11 cellular contexts compared by ENCODE assay signal in genomic region chr12:120598674-120599463, GRCh38. TPM values are rescaled to one million over a fixed set of nuclear protein-coding genes. Genes with fewer than 3 reads are reported as not detected.
DNase-seq lines count a peak whose midpoint lies in the region; ATAC-seq and TF ChIP-seq lines count a peak whose summit lies in the region.
"Had no signal": no experiment of that assay in that cellular context is flagged by ENCODE, and none has a peak within 500 bp of the region (broad histone marks: within the 10 kb centered on the region; RNA-seq: fewer than 3 reads in every experiment).

No MANE protein-coding gene starts in this region.

- H3K27ac ChIP-seq in SJSA1 (no peak overlapping the region), testis (no peak overlapping the region)
- H3K27ac ChIP-seq in CD4-positive, alpha-beta T cell (ENCODE audit: low read depth, low read length) = no peak overlapping the region

- H3K4me1 ChIP-seq in SJSA1 (replicated peaks) = peaks cover 7% of the 10 kb centered on the region
- peaks cover 4% of the 10 kb centered on the region for H3K4me1 ChIP-seq in testis

- TF ChIP-seq CTCF in activated CD8-positive, alpha-beta T cell treated with anti-CD3 and anti-CD28 coated beads for 36 hours (IDR thresholded peaks at IDR 0.05) = no peak
- no peak for TF ChIP-seq CTCF in testis (IDR thresholded peaks at IDR 0.05)
- no peak for TF ChIP-seq CTCF in CD4-positive, alpha-beta T cell (IDR thresholded peaks at IDR 0.05)

- CTCF ChIA-PET in activated CD8-positive, alpha-beta T cell treated with anti-CD3 and anti-CD28 coated beads for 36 hours (lab: Charles Lee) = interaction anchor here (0.6 to 1.4 kb wide), 4 partner anchors 15 to 51 kb away, joined by 3 to 4 read pairs (median 4); no protein-coding TSS in a partner anchor
- CTCF ChIA-PET in activated CD8-positive, alpha-beta T cell treated with anti-CD3 and anti-CD28 coated beads, Interleukin-2, amount 10 ng/mL, durations not matched to agents 7 days and 5 days (lab: Charles Lee) = interaction anchor here (1.4 kb wide), 1 partner anchor 16 kb away, joined by 3 read pairs; no protein-coding TSS in a partner anchor
- CTCF ChIA-PET in activated CD8-positive, alpha-beta memory T cell treated with anti-CD3 and anti-CD28 coated beads, Interleukin-2, amount 10 ng/mL, durations not matched to agents 7 days and 5 days (lab: Charles Lee) = interaction anchor here (0.7 to 1.7 kb wide), 2 partner anchors 48 to 51 kb away, joined by 3 read pairs; no protein-coding TSS in a partner anchor
- CTCF ChIA-PET in CD4-positive, alpha-beta T cell (lab: Charles Lee) = interaction anchor here (0.6 kb wide), 1 partner anchor 1579 kb away, joined by 3 read pairs; no protein-coding TSS in a partner anchor

- H3K36me3 ChIP-seq in SJSA1 (no peaks in the 10 kb centered on the region), testis (ENCODE audit: low read depth, missing control alignments) (no peaks in the 10 kb centered on the region)

- H3K9me3 ChIP-seq in SJSA1 (replicated peaks) (no peaks in the 10 kb centered on the region), testis (no peaks in the 10 kb centered on the region)
- H3K9me3 ChIP-seq in CD4-positive, alpha-beta T cell (ENCODE audit: control insufficient read depth, low read length) = no peaks in the 10 kb centered on the region

- POLR2A ChIA-PET in activated CD8-positive, alpha-beta T cell treated with anti-CD3 and anti-CD28 coated beads for 36 hours (lab: Charles Lee) = no interaction called here
- POLR2A ChIA-PET in activated CD8-positive, alpha-beta T cell treated with anti-CD3 and anti-CD28 coated beads, Interleukin-2, amount 10 ng/mL, durations not matched to agents 7 days and 5 days (lab: Charles Lee) = no interaction called here
- POLR2A ChIA-PET in CD4-positive, alpha-beta T cell (lab: Charles Lee) = no interaction called here

- DNase-seq in activated CD8-positive, alpha-beta T cell treated with anti-CD3 and anti-CD28 coated beads for 36 hours = no peak
- no peak for DNase-seq in activated CD8-positive, alpha-beta T cell treated with anti-CD3 and anti-CD28 coated beads, Interleukin-2, amount 10 ng/mL, durations not matched to agents 7 days and 5 days
- DNase-seq in SJSA1 (ENCODE audit: low read depth in 1 of 2, low spot score in 2 of 2) (peak; percentile 46 to 53), left ventricle myocardium superior (no peak), testis (peak; percentile 26), KBM-7 (no peak)
- no peak for DNase-seq in activated CD8-positive, alpha-beta memory T cell treated with anti-CD3 and anti-CD28 coated beads, Interleukin-2, amount 10 ng/mL, durations not matched to agents 7 days and 5 days
- DNase-seq in CD4-positive, alpha-beta T cell = no peak
- DNase-seq: NCI-H1417 treated with DMSO at 0.1 percent for 48 hours had no signal

- H3K4me3 Mint-ChIP-seq in activated CD8-positive, alpha-beta T cell treated with anti-CD3 and anti-CD28 coated beads for 36 hours = no peak overlapping the region
- no peak overlapping the region for H3K4me3 Mint-ChIP-seq in activated CD8-positive, alpha-beta T cell treated with anti-CD3 and anti-CD28 coated beads, Interleukin-2, amount 10 ng/mL, durations not matched to agents 7 days and 5 days
- H3K4me3 Mint-ChIP-seq in activated CD8-positive, alpha-beta memory T cell treated with anti-CD3 and anti-CD28 coated beads, Interleukin-2, amount 10 ng/mL, durations not matched to agents 7 days and 5 days = no peak overlapping the region
- no peak overlapping the region for H3K4me3 Mint-ChIP-seq in CD4-positive, alpha-beta T cell
- H3K4me3 Mint-ChIP-seq: activated naive CD8-positive, alpha-beta T cell had no signal

- ATAC-seq in activated CD8-positive, alpha-beta T cell treated with anti-CD3 and anti-CD28 coated beads for 36 hours = peak; percentile 45
- no peak for ATAC-seq in activated CD8-positive, alpha-beta T cell treated with anti-CD3 and anti-CD28 coated beads, Interleukin-2, amount 10 ng/mL, durations not matched to agents 7 days and 5 days
- ATAC-seq in left ventricle myocardium superior = peak; percentile 80
- no peak for ATAC-seq in activated CD8-positive, alpha-beta memory T cell treated with anti-CD3 and anti-CD28 coated beads, Interleukin-2, amount 10 ng/mL, durations not matched to agents 7 days and 5 days
- no peak for ATAC-seq in CD4-positive, alpha-beta T cell (ENCODE audit: poor library complexity)

- H3K36me3 Mint-ChIP-seq in activated CD8-positive, alpha-beta T cell treated with anti-CD3 and anti-CD28 coated beads for 36 hours (ENCODE audit: low read depth) = no peaks in the 10 kb centered on the region
- no peaks in the 10 kb centered on the region for H3K36me3 Mint-ChIP-seq in activated CD8-positive, alpha-beta T cell treated with anti-CD3 and anti-CD28 coated beads, Interleukin-2, amount 10 ng/mL, durations not matched to agents 7 days and 5 days (ENCODE audit: low read depth)
- H3K36me3 Mint-ChIP-seq in activated CD8-positive, alpha-beta memory T cell treated with anti-CD3 and anti-CD28 coated beads, Interleukin-2, amount 10 ng/mL, durations not matched to agents 7 days and 5 days = no peaks in the 10 kb centered on the region
- H3K36me3 Mint-ChIP-seq in CD4-positive, alpha-beta T cell (ENCODE audit: low read depth) = no peaks in the 10 kb centered on the region
- H3K36me3 Mint-ChIP-seq: activated naive CD8-positive, alpha-beta T cell had no signal

- intact Hi-C loops in activated CD8-positive, alpha-beta T cell treated with anti-CD3 and anti-CD28 coated beads for 36 hours (cut with micrococcal nuclease) = no loop called here
- intact Hi-C loops in left ventricle myocardium superior (cut with micrococcal nuclease) = no loop called here
- intact Hi-C loops in testis (cut with DNase I; ENCODE audit: low total_unique reads) = no loop called here
- intact Hi-C loops in CD4-positive, alpha-beta T cell (cut with DNase I, micrococcal nuclease) = no loop called here

- in situ Hi-C loops in KBM-7 (cut with MboI; ENCODE audit: low pct_unique_long_range_greater_than_20kb, low sequenced_read_pairs) = no loop called here

- no peak overlapping the region for H3K27ac Mint-ChIP-seq in activated CD8-positive, alpha-beta T cell treated with anti-CD3 and anti-CD28 coated beads for 36 hours
- H3K27ac Mint-ChIP-seq in activated CD8-positive, alpha-beta T cell treated with anti-CD3 and anti-CD28 coated beads, Interleukin-2, amount 10 ng/mL, durations not matched to agents 7 days and 5 days = no peak overlapping the region
- H3K27ac Mint-ChIP-seq in activated CD8-positive, alpha-beta memory T cell treated with anti-CD3 and anti-CD28 coated beads, Interleukin-2, amount 10 ng/mL, durations not matched to agents 7 days and 5 days = no peak overlapping the region
- H3K27ac Mint-ChIP-seq in CD4-positive, alpha-beta T cell = no peak overlapping the region
- H3K27ac Mint-ChIP-seq: activated naive CD8-positive, alpha-beta T cell; progenitor cell of endocrine pancreas had no signal

- no peaks in the 10 kb centered on the region for H3K27me3 ChIP-seq in SJSA1 (replicated peaks)
- no peaks in the 10 kb centered on the region for H3K27me3 ChIP-seq in testis
- peaks cover 4% of the 10 kb centered on the region for H3K27me3 ChIP-seq in CD4-positive, alpha-beta T cell (ENCODE audit: control insufficient read depth, insufficient read depth, low read length)

- no peak overlapping the region for H3K4me3 ChIP-seq in SJSA1
- H3K4me3 ChIP-seq in testis = no peak overlapping the region

- H3K9me3 Mint-ChIP-seq in activated CD8-positive, alpha-beta T cell treated with anti-CD3 and anti-CD28 coated beads for 36 hours = no peaks in the 10 kb centered on the region
- H3K9me3 Mint-ChIP-seq in activated CD8-positive, alpha-beta T cell treated with anti-CD3 and anti-CD28 coated beads, Interleukin-2, amount 10 ng/mL, durations not matched to agents 7 days and 5 days (ENCODE audit: insufficient read depth) = no peaks in the 10 kb centered on the region
- no peaks in the 10 kb centered on the region for H3K9me3 Mint-ChIP-seq in activated CD8-positive, alpha-beta memory T cell treated with anti-CD3 and anti-CD28 coated beads, Interleukin-2, amount 10 ng/mL, durations not matched to agents 7 days and 5 days (ENCODE audit: low read depth)
- no peaks in the 10 kb centered on the region for H3K9me3 Mint-ChIP-seq in CD4-positive, alpha-beta T cell

- H3K4me1 Mint-ChIP-seq in activated CD8-positive, alpha-beta T cell treated with anti-CD3 and anti-CD28 coated beads for 36 hours (ENCODE audit: low read depth) = no peaks in the 10 kb centered on the region
- H3K4me1 Mint-ChIP-seq in activated CD8-positive, alpha-beta T cell treated with anti-CD3 and anti-CD28 coated beads, Interleukin-2, amount 10 ng/mL, durations not matched to agents 7 days and 5 days (ENCODE audit: low read depth) = no peaks in the 10 kb centered on the region
- H3K4me1 Mint-ChIP-seq in activated CD8-positive, alpha-beta memory T cell treated with anti-CD3 and anti-CD28 coated beads, Interleukin-2, amount 10 ng/mL, durations not matched to agents 7 days and 5 days = no peaks in the 10 kb centered on the region
- H3K4me1 Mint-ChIP-seq in CD4-positive, alpha-beta T cell (ENCODE audit: low read depth) = no peaks in the 10 kb centered on the region

- 49 to 64% methylated on average over 8 to 13 of the region's 13 CpGs for WGBS in testis, 2 donors

- H3K27me3 Mint-ChIP-seq in activated CD8-positive, alpha-beta T cell treated with anti-CD3 and anti-CD28 coated beads for 36 hours = peaks cover 5% of the 10 kb centered on the region
- H3K27me3 Mint-ChIP-seq in activated CD8-positive, alpha-beta T cell treated with anti-CD3 and anti-CD28 coated beads, Interleukin-2, amount 10 ng/mL, durations not matched to agents 7 days and 5 days (ENCODE audit: low read depth) = peaks cover 13% of the 10 kb centered on the region
- H3K27me3 Mint-ChIP-seq in activated CD8-positive, alpha-beta memory T cell treated with anti-CD3 and anti-CD28 coated beads, Interleukin-2, amount 10 ng/mL, durations not matched to agents 7 days and 5 days = peaks cover 15% of the 10 kb centered on the region
- peaks cover 21% of the 10 kb centered on the region for H3K27me3 Mint-ChIP-seq in CD4-positive, alpha-beta T cell
- H3K27me3 Mint-ChIP-seq: activated naive CD8-positive, alpha-beta T cell had no signal

- no peak for TF ChIP-seq POLR2A in testis (IDR thresholded peaks at IDR 0.05)

RNA-seq across cellular contexts. Expression of gene POP5, which starts 17.7 kb away (rescaled TPM):
- total RNA-seq in activated CD8-positive, alpha-beta T cell treated with anti-CD3 and anti-CD28 coated beads for 36 hours = 10 to 100 TPM; 44.3 to 51.1 TPM
- 10 to 100 TPM; 63.3 to 64.0 TPM for total RNA-seq in activated CD8-positive, alpha-beta T cell treated with anti-CD3 and anti-CD28 coated beads, Interleukin-2, amount 10 ng/mL, durations not matched to agents 7 days and 5 days
- total RNA-seq in SJSA1 (2014; rRNA removed; shearing (Covaris generic)) = 44.8 and 49.7 TPM in 2 replicates
- total RNA-seq in left ventricle myocardium superior = 34.0 TPM
- 10 to 100 TPM; 36.7 to 37.8 TPM for total RNA-seq in testis
- 28.1 TPM for polyA plus RNA-seq in testis (ENCODE audit: insufficient read depth, low read depth, low replicate concordance)
- total RNA-seq in activated CD8-positive, alpha-beta memory T cell treated with anti-CD3 and anti-CD28 coated beads, Interleukin-2, amount 10 ng/mL, durations not matched to agents 7 days and 5 days = 10 to 100 TPM; 63.1 to 65.1 TPM
- total RNA-seq in CD4-positive, alpha-beta T cell = 10 to 100 TPM; 17.9 to 22.0 TPM

RNA-seq across cellular contexts. Expression of gene CABP1, which starts 41.6 kb away (rescaled TPM):
- 1 to 10 TPM in 1 of 2 experiments, under 1 TPM in 1; 0.50 to 1.1 TPM for total RNA-seq in activated CD8-positive, alpha-beta T cell treated with anti-CD3 and anti-CD28 coated beads for 36 hours
- under 1 TPM in 1 of 2 experiments, not detected in 1; 0.34 TPM for total RNA-seq in activated CD8-positive, alpha-beta T cell treated with anti-CD3 and anti-CD28 coated beads, Interleukin-2, amount 10 ng/mL, durations not matched to agents 7 days and 5 days
- total RNA-seq in SJSA1 (2014; rRNA removed; shearing (Covaris generic)) = not detected in 2 replicates
- total RNA-seq in left ventricle myocardium superior (8.0 TPM), testis (1 to 10 TPM; 2.4 to 3.9 TPM)
- polyA plus RNA-seq in testis (ENCODE audit: insufficient read depth, low read depth, low replicate concordance) = 1.8 TPM
- total RNA-seq in activated CD8-positive, alpha-beta memory T cell treated with anti-CD3 and anti-CD28 coated beads, Interleukin-2, amount 10 ng/mL, durations not matched to agents 7 days and 5 days = not detected
- under 1 TPM in 1 of 2 experiments, not detected in 1; 0.11 TPM for total RNA-seq in CD4-positive, alpha-beta T cell

Comparison
In these comparisons a context has a peak if more than half of its experiments do, and no peak if none do; other contexts are left out.
1. ATAC-seq: peak in activated CD8-positive, alpha-beta T cell treated with anti-CD3 and anti-CD28 coated beads for 36 hours (single experiment) and left ventricle myocardium superior (single experiment); none in activated CD8-positive, alpha-beta T cell treated with anti-CD3 and anti-CD28 coated beads, Interleukin-2, amount 10 ng/mL, durations not matched to agents 7 days and 5 days (single experiment), activated CD8-positive, alpha-beta memory T cell treated with anti-CD3 and anti-CD28 coated beads, Interleukin-2, amount 10 ng/mL, durations not matched to agents 7 days and 5 days (single experiment) and CD4-positive, alpha-beta T cell (single experiment).
2. DNase-seq: peak in SJSA1 (2 of 2) and testis (single experiment); none in activated CD8-positive, alpha-beta T cell treated with anti-CD3 and anti-CD28 coated beads for 36 hours (single experiment), activated CD8-positive, alpha-beta T cell treated with anti-CD3 and anti-CD28 coated beads, Interleukin-2, amount 10 ng/mL, durations not matched to agents 7 days and 5 days (single experiment), left ventricle myocardium superior (single experiment), KBM-7 (single experiment), activated CD8-positive, alpha-beta memory T cell treated with anti-CD3 and anti-CD28 coated beads, Interleukin-2, amount 10 ng/mL, durations not matched to agents 7 days and 5 days (single experiment) and CD4-positive, alpha-beta T cell (0 of 10).